Comparison of ENCODE assay signal across 1 cellular context in genomic region chr7:51326646-51327286, GRCh38.
TF ChIP-seq lines count a peak whose summit lies in the region.

No MANE protein-coding gene starts in this region.

TF ChIP-seq in WTC11, 78 proteins besides CTCF, POLR2A, EP300 and RAD21 (continued from another document and continues in another):
- TF ChIP-seq, protein P1, sequence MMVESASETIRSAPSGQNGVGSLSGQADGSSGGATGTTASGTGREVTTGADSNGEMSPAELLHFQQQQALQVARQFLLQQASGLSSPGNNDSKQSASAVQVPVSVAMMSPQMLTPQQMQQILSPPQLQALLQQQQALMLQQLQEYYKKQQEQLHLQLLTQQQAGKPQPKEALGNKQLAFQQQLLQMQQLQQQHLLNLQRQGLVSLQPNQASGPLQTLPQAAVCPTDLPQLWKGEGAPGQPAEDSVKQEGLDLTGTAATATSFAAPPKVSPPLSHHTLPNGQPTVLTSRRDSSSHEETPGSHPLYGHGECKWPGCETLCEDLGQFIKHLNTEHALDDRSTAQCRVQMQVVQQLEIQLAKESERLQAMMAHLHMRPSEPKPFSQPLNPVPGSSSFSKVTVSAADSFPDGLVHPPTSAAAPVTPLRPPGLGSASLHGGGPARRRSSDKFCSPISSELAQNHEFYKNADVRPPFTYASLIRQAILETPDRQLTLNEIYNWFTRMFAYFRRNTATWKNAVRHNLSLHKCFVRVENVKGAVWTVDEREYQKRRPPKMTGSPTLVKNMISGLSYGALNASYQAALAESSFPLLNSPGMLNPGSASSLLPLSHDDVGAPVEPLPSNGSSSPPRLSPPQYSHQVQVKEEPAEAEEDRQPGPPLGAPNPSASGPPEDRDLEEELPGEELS (CRISPR knock-in tag; IDR thresholded peaks at IDR 0.05) = peak; percentile 85; the same call in 1 of the 2 replicates
- TF ChIP-seq HMGA2 (CRISPR knock-in tag; IDR thresholded peaks at IDR 0.05) = no peak
- TF ChIP-seq, protein P2, sequence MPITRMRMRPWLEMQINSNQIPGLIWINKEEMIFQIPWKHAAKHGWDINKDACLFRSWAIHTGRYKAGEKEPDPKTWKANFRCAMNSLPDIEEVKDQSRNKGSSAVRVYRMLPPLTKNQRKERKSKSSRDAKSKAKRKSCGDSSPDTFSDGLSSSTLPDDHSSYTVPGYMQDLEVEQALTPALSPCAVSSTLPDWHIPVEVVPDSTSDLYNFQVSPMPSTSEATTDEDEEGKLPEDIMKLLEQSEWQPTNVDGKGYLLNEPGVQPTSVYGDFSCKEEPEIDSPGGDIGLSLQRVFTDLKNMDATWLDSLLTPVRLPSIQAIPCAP (CRISPR knock-in tag; IDR thresholded peaks at IDR 0.05) = no peak
- no peak for TF ChIP-seq ARID4B (CRISPR knock-in tag; IDR thresholded peaks at IDR 0.05; ENCODE audit: borderline replicate concordance)
- TF ChIP-seq, protein P3, sequence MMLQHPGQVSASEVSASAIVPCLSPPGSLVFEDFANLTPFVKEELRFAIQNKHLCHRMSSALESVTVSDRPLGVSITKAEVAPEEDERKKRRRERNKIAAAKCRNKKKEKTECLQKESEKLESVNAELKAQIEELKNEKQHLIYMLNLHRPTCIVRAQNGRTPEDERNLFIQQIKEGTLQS (CRISPR knock-in tag; conservative IDR thresholded peaks at IDR 0.05) = no peak
- TF ChIP-seq, protein P4, sequence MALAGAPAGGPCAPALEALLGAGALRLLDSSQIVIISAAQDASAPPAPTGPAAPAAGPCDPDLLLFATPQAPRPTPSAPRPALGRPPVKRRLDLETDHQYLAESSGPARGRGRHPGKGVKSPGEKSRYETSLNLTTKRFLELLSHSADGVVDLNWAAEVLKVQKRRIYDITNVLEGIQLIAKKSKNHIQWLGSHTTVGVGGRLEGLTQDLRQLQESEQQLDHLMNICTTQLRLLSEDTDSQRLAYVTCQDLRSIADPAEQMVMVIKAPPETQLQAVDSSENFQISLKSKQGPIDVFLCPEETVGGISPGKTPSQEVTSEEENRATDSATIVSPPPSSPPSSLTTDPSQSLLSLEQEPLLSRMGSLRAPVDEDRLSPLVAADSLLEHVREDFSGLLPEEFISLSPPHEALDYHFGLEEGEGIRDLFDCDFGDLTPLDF (CRISPR knock-in tag; IDR thresholded peaks at IDR 0.05) = no peak
- no peak for TF ChIP-seq NR3C1 (CRISPR knock-in tag; conservative IDR thresholded peaks at IDR 0.05; ENCODE audit: low read depth)
- TF ChIP-seq PRDM15 (CRISPR knock-in tag; IDR thresholded peaks at IDR 0.05) = no peak
- no peak for TF ChIP-seq GTF2I (CRISPR knock-in tag; conservative IDR thresholded peaks at IDR 0.05)
- no peak for TF ChIP-seq ZNF263 (CRISPR knock-in tag; IDR thresholded peaks at IDR 0.05; ENCODE audit: low read depth)
- TF ChIP-seq E2F5 (CRISPR knock-in tag; IDR thresholded peaks at IDR 0.05) = no peak
- TF ChIP-seq STAT6 (CRISPR knock-in tag; conservative IDR thresholded peaks at IDR 0.05; ENCODE audit: low read depth) = no peak
- TF ChIP-seq TEAD4 (CRISPR knock-in tag; IDR thresholded peaks at IDR 0.05) = peak; percentile 78; the same call in 1 of the 2 replicates
- peak; percentile 25; the same call in 1 of the 2 replicates for TF ChIP-seq ZNF416 (CRISPR knock-in tag; IDR thresholded peaks at IDR 0.05)
- TF ChIP-seq, protein P5, sequence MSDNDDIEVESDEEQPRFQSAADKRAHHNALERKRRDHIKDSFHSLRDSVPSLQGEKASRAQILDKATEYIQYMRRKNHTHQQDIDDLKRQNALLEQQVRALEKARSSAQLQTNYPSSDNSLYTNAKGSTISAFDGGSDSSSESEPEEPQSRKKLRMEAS (CRISPR knock-in tag; IDR thresholded peaks at IDR 0.05) = peak; percentile 49
- no peak for TF ChIP-seq CREB1 (CRISPR knock-in tag; IDR thresholded peaks at IDR 0.05)
- TF ChIP-seq USF2 (CRISPR knock-in tag; IDR thresholded peaks at IDR 0.05) = no peak
- TF ChIP-seq ESRRA (CRISPR knock-in tag; IDR thresholded peaks at IDR 0.05; ENCODE audit: borderline replicate concordance) = no peak
- TF ChIP-seq NFE2L1 (CRISPR knock-in tag; IDR thresholded peaks at IDR 0.05) = no peak
- TF ChIP-seq E2F4 (CRISPR knock-in tag; IDR thresholded peaks at IDR 0.05; ENCODE audit: borderline replicate concordance, low read depth) = no peak
- TF ChIP-seq FOXK1 (CRISPR knock-in tag; IDR thresholded peaks at IDR 0.05) = peak; percentile 84
- no peak for TF ChIP-seq FOXJ3 (CRISPR knock-in tag; IDR thresholded peaks at IDR 0.05; ENCODE audit: borderline replicate concordance)
- TF ChIP-seq OVOL2 (CRISPR knock-in tag; IDR thresholded peaks at IDR 0.05; ENCODE audit: borderline replicate concordance) = no peak
- no peak for TF ChIP-seq ZNF281 (CRISPR knock-in tag; IDR thresholded peaks at IDR 0.05)
- TF ChIP-seq EMX1 (CRISPR knock-in tag; IDR thresholded peaks at IDR 0.05) = no peak
